22 cellular contexts compared by ENCODE assay signal in the genomic region with DNA sequence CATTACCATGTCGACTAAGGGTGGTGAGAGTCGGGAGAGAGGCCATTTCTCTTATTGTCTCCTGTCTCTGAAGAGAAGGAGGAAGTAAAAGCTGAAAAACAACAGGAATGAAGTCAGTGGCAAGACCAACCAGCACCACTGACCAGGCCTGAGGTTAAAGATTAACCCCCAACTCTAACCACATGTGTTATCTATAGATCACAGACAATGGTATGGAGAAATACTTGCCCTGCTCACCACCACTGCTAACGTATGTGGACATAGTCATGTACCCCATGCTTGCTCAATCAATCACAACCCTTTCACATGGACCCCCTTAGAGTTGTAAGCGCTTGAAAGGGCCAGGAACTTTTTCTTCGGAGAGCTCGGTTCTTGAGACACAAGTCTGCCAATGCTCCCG.
"Had no signal": no experiment of that assay in that cellular context is flagged by ENCODE, and none has a peak within 500 bp of the region (broad histone marks: within the 10 kb centered on the region; RNA-seq: fewer than 3 reads in every experiment).

No MANE protein-coding gene starts in this region.

- H2AFZ ChIP-seq: neural progenitor cell had no signal

- H3K4me3 ChIP-seq: coronary artery, gastroesophageal sphincter, heart left ventricle, lung, neural progenitor cell, stomach, suprapubic skin, tibial nerve had no signal

- H3K27me3 ChIP-seq: gastroesophageal sphincter, heart left ventricle, neural progenitor cell, stomach, suprapubic skin, tibial nerve had no signal

- H3K4me1 ChIP-seq: gastroesophageal sphincter, heart left ventricle, neural progenitor cell, stomach, suprapubic skin, tibial nerve had no signal

- H3K9ac ChIP-seq: neural progenitor cell had no signal

- DNase-seq: activated CD4-positive, alpha-beta memory T cell treated with anti-CD3 and anti-CD28 coated beads for 36 hours; activated CD4-positive, alpha-beta T cell treated with anti-CD3 and anti-CD28 coated beads for 48 hours; activated effector memory CD4-positive, alpha-beta T cell treated with Interleukin-2 at 50 U/mL for 16 hours; activated naive CD4-positive, alpha-beta T cell treated with anti-CD3 and anti-CD28 coated beads for 36 hours; activated T-cell treated with anti-CD3 and anti-CD28 coated beads, Interleukin-2, amount 50 U/mL, for 48 hours; amygdala; cerebellar nuclear complex; heart left ventricle; islet precursor cell; naive thymus-derived CD8-positive, alpha-beta T cell; small intestine; stimulated activated CD4-positive, alpha-beta T cell treated with anti-CD3 and anti-CD28 coated beads, Interleukin-2, amount 100 ng/mL, for 24 hours; stomach had no signal

- H3K9me3 ChIP-seq: gastroesophageal sphincter had no signal

- ATAC-seq: gastroesophageal sphincter; heart left ventricle; naive thymus-derived CD8-positive, alpha-beta T cell; sciatic nerve; stimulated activated memory B cell treated with anti-CD40 and anti-IgM and Interleukin-4, amounts not matched to agents 10 μg/mL and 1 μg/mL and 100 μg/mL, for 72 hours had no signal

- H3K27ac ChIP-seq: coronary artery, epithelial cell of prostate, gastroesophageal sphincter, heart left ventricle, neural progenitor cell, stomach, suprapubic skin, tibial nerve had no signal

- FAIRE-seq: small intestine had no signal

- H3K36me3 ChIP-seq: gastroesophageal sphincter, heart left ventricle, neural progenitor cell, stomach, suprapubic skin, tibial nerve had no signal

- H3K4me2 ChIP-seq: neural progenitor cell had no signal
